8 cellular contexts compared by ENCODE assay signal in the genomic region with DNA sequence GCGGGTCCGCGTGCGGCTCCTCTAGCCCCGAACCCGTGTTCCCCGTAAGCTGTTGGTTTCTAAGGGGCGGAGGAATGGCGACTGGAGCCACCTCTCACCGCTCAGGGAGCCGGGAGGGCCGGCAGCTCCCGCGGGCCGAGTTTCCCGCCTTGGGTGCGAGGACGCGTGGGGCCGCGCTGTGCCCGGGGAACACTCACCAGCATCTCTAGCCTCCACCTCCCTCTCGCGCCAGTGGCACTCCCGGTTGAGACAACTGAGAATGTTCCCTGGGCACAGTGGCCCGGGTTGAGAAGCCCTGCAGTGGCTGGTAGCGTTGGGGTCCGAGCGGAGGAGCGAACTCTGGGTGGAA. TPM values are rescaled to one million over a fixed set of nuclear protein-coding genes. Genes with fewer than 3 reads are reported as not detected.
A peak's percentile ranks its signal among the peaks of the same experiment; 100 is the strongest.
DNase-seq lines count a peak whose midpoint lies in the region.

No MANE protein-coding gene starts in this region.

- no peaks in the 10 kb centered on the region for H3K9me3 Mint-ChIP-seq in stimulated activated naive CD8-positive, alpha-beta T cell treated with anti-CD3 and anti-CD28 coated beads, Interleukin-15, Interleukin-2, amounts not matched to agents 100 ng/mL and 50 ng/mL, for 24 hours

- DNase-seq in ELR (ENCODE audit: low read depth) (peak; percentile 47), HK-2 (ENCODE audit: unreplicated experiment) (peak; percentile 28), iPS-NIHi11 (ENCODE audit: low spot score) (peak; percentile 71), NCI-H1694 treated with DMSO at 0.1 percent for 48 hours (lab: John Stamatoyannopoulos, UW) (no peak), NCI-H345 treated with DMSO at 0.1 percent for 48 hours (lab: John Stamatoyannopoulos, UW; ENCODE audit: unreplicated experiment) (no peak), SK-N-DZ (ENCODE audit: low spot score) (no peak)

- H3K27ac ChIP-seq in angular gyrus (ENCODE audit: low read depth, low read length), result peak overlapping the region; percentile 84

- H3K4me1 Mint-ChIP-seq in stimulated activated naive CD8-positive, alpha-beta T cell treated with anti-CD3 and anti-CD28 coated beads, Interleukin-15, Interleukin-2, amounts not matched to agents 100 ng/mL and 50 ng/mL, for 24 hours (ENCODE audit: low read depth), result peaks cover 25% of the 10 kb centered on the region

- peaks cover 12% of the 10 kb centered on the region for H3K36me3 Mint-ChIP-seq in stimulated activated naive CD8-positive, alpha-beta T cell treated with anti-CD3 and anti-CD28 coated beads, Interleukin-15, Interleukin-2, amounts not matched to agents 100 ng/mL and 50 ng/mL, for 24 hours (ENCODE audit: low read depth)

- peak overlapping the region; percentile 78 for H3K27ac Mint-ChIP-seq in stimulated activated naive CD8-positive, alpha-beta T cell treated with anti-CD3 and anti-CD28 coated beads, Interleukin-15, Interleukin-2, amounts not matched to agents 100 ng/mL and 50 ng/mL, for 24 hours

- H3K27me3 Mint-ChIP-seq in stimulated activated naive CD8-positive, alpha-beta T cell treated with anti-CD3 and anti-CD28 coated beads, Interleukin-15, Interleukin-2, amounts not matched to agents 100 ng/mL and 50 ng/mL, for 24 hours, result no peaks in the 10 kb centered on the region

- H3K4me3 Mint-ChIP-seq in stimulated activated naive CD8-positive, alpha-beta T cell treated with anti-CD3 and anti-CD28 coated beads, Interleukin-15, Interleukin-2, amounts not matched to agents 100 ng/mL and 50 ng/mL, for 24 hours, result peak overlapping the region; percentile 88

RNA-seq across cellular contexts. Expression of gene TELO2, which starts 0.6 kb away (rescaled TPM):
- polyA plus RNA-seq in SK-N-DZ (2014; cell fraction: cytosol; rRNA removed), result 35.5 and 36.4 TPM in 2 replicates
- 165 and 184 TPM in 2 replicates for polyA plus RNA-seq in SK-N-DZ (2014; cell fraction: nucleus; rRNA removed)

RNA-seq across cellular contexts. Expression of gene PTX4, which starts 5.0 kb away (rescaled TPM):
- not detected in 2 replicates for polyA plus RNA-seq in SK-N-DZ (2014; cell fraction: cytosol; rRNA removed)
- polyA plus RNA-seq in SK-N-DZ (2014; cell fraction: nucleus; rRNA removed), result not detected in 2 replicates

RNA-seq across cellular contexts. Expression of gene CLCN7, which starts 18.9 kb away (rescaled TPM):
- 47.2 and 67.5 TPM in 2 replicates for polyA plus RNA-seq in SK-N-DZ (2014; cell fraction: cytosol; rRNA removed)
- 328 and 374 TPM in 2 replicates for polyA plus RNA-seq in SK-N-DZ (2014; cell fraction: nucleus; rRNA removed)

RNA-seq across cellular contexts. Expression of gene TMEM204, which starts 39.7 kb away (rescaled TPM):
- not detected in 2 replicates for polyA plus RNA-seq in SK-N-DZ (2014; cell fraction: cytosol; rRNA removed)
- not detected in 2 replicates for polyA plus RNA-seq in SK-N-DZ (2014; cell fraction: nucleus; rRNA removed)

RNA-seq across cellular contexts. Expression of gene CCDC154, which starts 49.4 kb away (rescaled TPM):
- 0.27 and 0.35 TPM in 2 replicates for polyA plus RNA-seq in SK-N-DZ (2014; cell fraction: cytosol; rRNA removed)
- polyA plus RNA-seq in SK-N-DZ (2014; cell fraction: nucleus; rRNA removed), result 2.1 and 5.8 TPM in 2 replicates

Comparison
In these comparisons a context has a peak if more than half of its experiments do, and no peak if none do; other contexts are left out.
1. DNase-seq: peak in ELR (single experiment), HK-2 (single experiment) and iPS-NIHi11 (single experiment); none in NCI-H1694 treated with DMSO at 0.1 percent for 48 hours (single experiment), NCI-H345 treated with DMSO at 0.1 percent for 48 hours (single experiment) and SK-N-DZ (single experiment).